ENCODE assay signal across 16 cellular contexts in genomic region chrX:24204331-24204730, GRCh38. TPM values are rescaled to one million over a fixed set of nuclear protein-coding genes. Genes with fewer than 3 reads are reported as not detected.
A peak's percentile ranks its signal among the peaks of the same experiment; 100 is the strongest.
DNase-seq lines count a peak whose midpoint lies in the region; ATAC-seq and TF ChIP-seq lines count a peak whose summit lies in the region.
"Had no signal": no experiment of that assay in that cellular context is flagged by ENCODE, and none has a peak within 500 bp of the region (broad histone marks: within the 10 kb centered on the region; RNA-seq: fewer than 3 reads in every experiment).

No MANE protein-coding gene starts in this region.

- peak overlapping the region; percentile 10 for H3K27ac ChIP-seq in cardiac muscle cell
- H3K27ac ChIP-seq: adrenal gland, right lobe of liver, SK-N-MC had no signal

- no peak overlapping the region for H3K4me3 Mint-ChIP-seq in T-helper 17 cell

- intact Hi-C loops in left ventricle myocardium superior (cut with micrococcal nuclease) = no loop called here

- no peak overlapping the region for H3K4me3 ChIP-seq in cardiac muscle cell
- H3K4me3 ChIP-seq: adrenal gland, right lobe of liver, SK-N-MC had no signal

- H3K27me3 ChIP-seq in cardiac muscle cell = no peaks in the 10 kb centered on the region
- H3K27me3 ChIP-seq: adrenal gland, right lobe of liver had no signal

- TF ChIP-seq POLR2A in GM18505 (IDR thresholded peaks at IDR 0.05; ENCODE audit: borderline replicate concordance, extremely low read depth, insufficient read depth, insufficient read length) = no peak

- peaks cover 3% of the 10 kb centered on the region for H3K4me1 ChIP-seq in cardiac muscle cell (ENCODE audit: low read depth)

- no peaks in the 10 kb centered on the region for H3K9me3 ChIP-seq in cardiac muscle cell (ENCODE audit: low read depth)
- H3K9me3 ChIP-seq in T-helper 17 cell (ENCODE audit: control insufficient read depth, low read length, poor library complexity, severe bottlenecking) = no peaks in the 10 kb centered on the region
- H3K9me3 ChIP-seq: adrenal gland, right lobe of liver had no signal

- peak overlapping the region; percentile 83 for H3K27ac Mint-ChIP-seq in T-helper 17 cell

- peaks cover 2% of the 10 kb centered on the region for H3K36me3 Mint-ChIP-seq in T-helper 17 cell (ENCODE audit: low read depth)

- DNase-seq in cardiac muscle cell (ENCODE audit: low read depth in 1 of 2, low spot score in 1 of 2) = peak in 1 of 2 donors; percentile 20
- no peak for DNase-seq in left ventricle myocardium superior
- no peak for DNase-seq in T-helper 17 cell
- peak; percentile 60 for DNase-seq in fibroblast of peridontal ligament (ENCODE audit: extremely low read depth)
- no peak for DNase-seq in inferior parietal cortex (ENCODE audit: extremely low spot score)
- DNase-seq: activated CD4-positive, alpha-beta T cell treated with anti-CD3 and anti-CD28 coated beads, Interleukin-2, amount 50 U/mL, for 4 hours; adrenal gland; AML-193; Kasumi-1; NCI-H1436; NCI-H82; right lobe of liver had no signal

- H3K36me3 ChIP-seq in cardiac muscle cell = peaks cover 21% of the 10 kb centered on the region

- H3K4me1 Mint-ChIP-seq in T-helper 17 cell = peaks cover 27% of the 10 kb centered on the region

- TF ChIP-seq CTCF in cardiac muscle cell (IDR thresholded peaks at IDR 0.05; ENCODE audit: low read depth, low read length) = no peak

- no peaks in the 10 kb centered on the region for H3K27me3 Mint-ChIP-seq in T-helper 17 cell

- ATAC-seq in left ventricle myocardium superior (no peak), T-helper 17 cell (no peak), GM18505 (IDR thresholded peaks at IDR 0.05; ENCODE audit: unreplicated experiment) (no peak), GM18517 (IDR thresholded peaks at IDR 0.05; ENCODE audit: unreplicated experiment) (no peak), HG02588 (IDR thresholded peaks at IDR 0.05; ENCODE audit: unreplicated experiment) (no peak)

RNA-seq across cellular contexts. Expression of gene ZFX, which starts 54.8 kb away (rescaled TPM):
- total RNA-seq in cardiac muscle cell (39.9 and 43.6 TPM in 2 replicates), left ventricle myocardium superior (35.3 TPM), T-helper 17 cell (10 to 100 TPM; 50.8 to 55.8 TPM)
- polyA plus RNA-seq in cardiac muscle cell = 24.6 and 36.6 TPM in 2 replicates
